ENCODE assay signal across 9 cellular contexts in genomic region chrX:155441097-155441496, GRCh38. TPM values are rescaled to one million over a fixed set of nuclear protein-coding genes. Genes with fewer than 3 reads are reported as not detected.
"Had no signal": no experiment of that assay in that cellular context is flagged by ENCODE, and none has a peak within 500 bp of the region (broad histone marks: within the 10 kb centered on the region; RNA-seq: fewer than 3 reads in every experiment).

No MANE protein-coding gene starts in this region.

- H3K27ac Mint-ChIP-seq: IgD-negative memory B cell had no signal

- H3K27ac ChIP-seq: HL-60, KMS-11 had no signal

- DNase-seq: IMR-90, KBM-7, KG1 had no signal

- ATAC-seq: HepG2 had no signal

- H3K27me3 Mint-ChIP-seq: IgD-negative memory B cell had no signal

- H3K4me2 ChIP-seq: KMS-11 had no signal

- H3K4me3 Mint-ChIP-seq: IgD-negative memory B cell had no signal

- H3K9ac ChIP-seq: KMS-11 had no signal

- FAIRE-seq: HepG2 had no signal

RNA-seq across cellular contexts. Expression of gene F8A3, which starts 17.3 kb away (rescaled TPM):
- polyA plus RNA-seq: HepG2 had no signal

RNA-seq across cellular contexts. Expression of gene F8A2, which starts 59.2 kb away (rescaled TPM):
- total RNA-seq: HepG2, HT-29, HT1080, IMR-90 had no signal
- polyA plus RNA-seq: HepG2, IgD-negative memory B cell, IMR-90 had no signal
